7 cellular contexts compared by ENCODE assay signal in the genomic region with DNA sequence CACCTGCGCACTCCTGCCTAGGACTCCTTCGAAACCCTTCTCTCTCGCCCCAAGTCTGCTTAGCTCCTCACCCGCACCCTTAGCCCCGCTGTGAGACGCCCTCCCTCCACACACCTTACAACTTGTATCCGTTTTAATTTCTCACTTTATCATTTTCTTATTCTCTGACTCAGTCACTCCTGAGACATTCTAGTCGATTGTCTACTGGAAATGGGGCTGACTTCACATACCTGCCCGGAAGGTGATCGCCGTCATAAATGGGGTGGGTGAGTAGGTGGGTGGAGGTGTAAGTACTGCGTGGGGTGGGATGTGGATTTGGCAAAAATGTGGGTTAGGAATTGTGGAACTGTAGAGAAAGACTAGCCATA. TPM values are rescaled to one million over a fixed set of nuclear protein-coding genes. Genes with fewer than 3 reads are reported as not detected.
A peak's percentile ranks its signal among the peaks of the same experiment; 100 is the strongest.
DNase-seq lines count a peak whose midpoint lies in the region; ATAC-seq and TF ChIP-seq lines count a peak whose summit lies in the region.

No MANE protein-coding gene starts in this region.

- no peaks in the 10 kb centered on the region for H3K9me3 ChIP-seq in breast epithelium

- intact Hi-C loops in breast epithelium (cut with DNase I; ENCODE audit: low total_unique reads): no loop called here

- peak overlapping the region; percentile 89 for H3K4me3 Mint-ChIP-seq in memory B cell

- ATAC-seq in GM19324 (IDR thresholded peaks at IDR 0.05; ENCODE audit: low FRiP score, unreplicated experiment) (peak; percentile 39), HG03097 (IDR thresholded peaks at IDR 0.05; ENCODE audit: low FRiP score, unreplicated experiment) (peak; percentile 24), memory B cell (ENCODE audit: low read depth) (no peak)

- no peak for TF ChIP-seq POLR2A in breast epithelium (IDR thresholded peaks at IDR 0.05)

- H3K27me3 ChIP-seq in breast epithelium: no peaks in the 10 kb centered on the region

- peak overlapping the region; percentile 24 for H3K27ac Mint-ChIP-seq in memory B cell

- H3K4me1 ChIP-seq in breast epithelium: peaks cover 0 to 5% of the 10 kb centered on the region in 2 donors

- peaks cover 12% of the 10 kb centered on the region for H3K4me1 Mint-ChIP-seq in memory B cell

- no peaks in the 10 kb centered on the region for H3K9me3 Mint-ChIP-seq in memory B cell

- peak overlapping the region; percentile 86 to 87 for H3K27ac ChIP-seq in breast epithelium

- H3K27me3 Mint-ChIP-seq in memory B cell: peaks cover 21% of the 10 kb centered on the region

- peak; percentile 12 for DNase-seq in T-helper 22 cell (ENCODE audit: low read depth)
- DNase-seq in breast epithelium (ENCODE audit: low spot score in 2 of 2): peak in 1 of 2 donors; percentile 19
- DNase-seq in memory B cell (ENCODE audit: low spot score in 2 of 2): no peak
- peak; percentile 42 to 61 for DNase-seq in stimulated activated CD8-positive, alpha-beta memory T cell treated with anti-CD3 and anti-CD28 coated beads, Interleukin-4, amount 100 ng/mL, for 4 hours (ENCODE audit: low read depth in 2 of 2, low spot score in 1 of 2)
- no peak for DNase-seq in NCI-H2227 (lab: John Stamatoyannopoulos, UW; ENCODE audit: unreplicated experiment)

- H3K36me3 ChIP-seq in breast epithelium: no peaks in the 10 kb centered on the region

- TF ChIP-seq CTCF in breast epithelium (IDR thresholded peaks at IDR 0.05): no peak

- no peaks in the 10 kb centered on the region for H3K36me3 Mint-ChIP-seq in memory B cell

- H3K4me3 ChIP-seq in breast epithelium: peak overlapping the region; percentile 82 to 86 (median 84)

RNA-seq across cellular contexts. Expression of a gene that starts 0.7 kb away (rescaled TPM):
- 10 to 100 TPM; 15.8 to 26.5 (median 22.6) TPM for total RNA-seq in breast epithelium

Comparison
In these comparisons a context has a peak if more than half of its experiments do, and no peak if none do; other contexts are left out.
1. DNase-seq: peak in T-helper 22 cell (single experiment) and stimulated activated CD8-positive, alpha-beta memory T cell treated with anti-CD3 and anti-CD28 coated beads, Interleukin-4, amount 100 ng/mL, for 4 hours (2 of 2); none in memory B cell (0 of 2) and NCI-H2227 (single experiment).